ENCODE assay signal across 8 cellular contexts in the genomic region with DNA sequence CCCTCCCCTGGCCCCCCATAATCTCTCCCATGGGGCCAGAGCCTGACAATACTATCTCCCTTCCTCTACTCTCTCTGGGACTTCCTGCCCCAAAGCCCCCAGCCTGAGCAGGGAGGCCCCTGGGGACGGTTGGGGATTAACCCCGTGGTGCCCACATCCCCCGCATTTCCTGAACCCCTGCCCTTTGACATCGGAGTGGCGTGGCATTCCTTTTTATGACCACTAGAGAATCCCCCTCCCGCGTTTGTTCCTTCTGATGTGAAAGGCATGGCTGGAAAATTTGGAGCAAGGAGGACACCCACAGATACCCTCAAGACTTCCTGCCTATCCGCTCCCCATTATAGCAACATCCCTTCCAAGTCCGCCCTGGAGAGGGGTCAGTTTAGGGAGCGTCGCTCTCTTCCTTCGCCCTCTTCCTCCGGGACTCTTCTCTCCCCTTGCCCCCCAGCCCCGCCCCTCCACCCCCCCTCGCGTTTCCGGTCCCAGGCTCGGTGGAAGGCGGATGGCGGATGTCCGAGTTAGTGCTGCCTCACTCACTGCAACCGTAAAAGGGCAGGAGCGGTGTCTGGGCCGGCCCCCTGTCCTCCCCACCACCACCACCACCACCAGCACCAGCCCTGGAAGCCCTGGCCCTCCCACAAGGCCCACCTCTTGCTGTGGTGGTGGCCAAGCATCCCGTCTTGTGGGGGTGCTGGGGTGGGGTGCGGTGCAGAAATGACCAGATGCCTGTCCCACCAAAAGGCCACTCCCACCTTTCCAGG. TPM values are rescaled to one million over a fixed set of nuclear protein-coding genes. Genes with fewer than 3 reads are reported as not detected.
DNase-seq lines count a peak whose midpoint lies in the region; ATAC-seq and FAIRE-seq lines count a peak whose summit lies in the region.

No MANE protein-coding gene starts in this region.

- H3K4me3 ChIP-seq in H7 (ENCODE audit: insufficient read depth, low read depth, low read length), result peak overlapping the region; percentile 90

- H3K36me3 Mint-ChIP-seq in central memory CD8-positive, alpha-beta T cell (ENCODE audit: insufficient read depth), result peaks cover 17% of the 10 kb centered on the region

- no peak for FAIRE-seq in RCC 7860 (lab: Jason Lieb, UNC)

- peaks cover 2% of the 10 kb centered on the region; the same call in 1 of the 2 replicates for H3K36me3 ChIP-seq in H7 (replicated peaks; ENCODE audit: control insufficient read depth, insufficient read depth, low read length)

- no peaks in the 10 kb centered on the region for H3K27me3 Mint-ChIP-seq in central memory CD8-positive, alpha-beta T cell

- H3K4me3 Mint-ChIP-seq in central memory CD8-positive, alpha-beta T cell, result peak overlapping the region; percentile 100

- peaks cover 52% of the 10 kb centered on the region for H3K4me1 Mint-ChIP-seq in central memory CD8-positive, alpha-beta T cell

- H3K27me3 ChIP-seq in H7 (ENCODE audit: control insufficient read depth, insufficient read depth, low read length), result no peaks in the 10 kb centered on the region

- peak overlapping the region; percentile 99 for H3K27ac Mint-ChIP-seq in central memory CD8-positive, alpha-beta T cell (ENCODE audit: low read depth)

- ATAC-seq in central memory CD8-positive, alpha-beta T cell (replicated peaks; ENCODE audit: extremely low read depth, poor library complexity, severe bottlenecking), result no peak
- ATAC-seq in GM18858 (IDR thresholded peaks at IDR 0.05; ENCODE audit: unreplicated experiment) (no peak), HG03571 (IDR thresholded peaks at IDR 0.05; ENCODE audit: unreplicated experiment) (no peak)

- DNase-seq in COLO668 (lab: John Stamatoyannopoulos, UW; ENCODE audit: unreplicated experiment), result peak; percentile 67
- DNase-seq in H7, result peak; percentile 94
- peak; percentile 57 for DNase-seq in RCC 7860 (ENCODE audit: low spot score)
- DNase-seq in central memory CD8-positive, alpha-beta T cell (ENCODE audit: low spot score in 2 of 2), result no peak
- DNase-seq in kidney glomerular epithelial cell (lab: John Stamatoyannopoulos, UW), result peak; percentile 31
- DNase-seq in stimulated activated naive CD4-positive, alpha-beta T cell treated with Interleukin-2 at 50 U/mL for 16 hours (lab: John Stamatoyannopoulos, UW), result peak; percentile 11

- H3K9me3 Mint-ChIP-seq in central memory CD8-positive, alpha-beta T cell, result no peaks in the 10 kb centered on the region

RNA-seq across cellular contexts. Expression of gene VASP, which starts 1.8 kb away (rescaled TPM):
- total RNA-seq in H7 (2014; rRNA removed; shearing (Covaris generic)), result 103 and 130 TPM in 2 replicates

RNA-seq across cellular contexts. Expression of gene PPM1N, which starts 10.9 kb away (rescaled TPM):
- 4.0 and 9.2 TPM in 2 replicates for total RNA-seq in H7 (2014; rRNA removed; shearing (Covaris generic))

RNA-seq across cellular contexts. Expression of gene RTN2, which starts 12.3 kb away (rescaled TPM):
- 16.3 and 17.5 TPM in 2 replicates for total RNA-seq in H7 (2014; rRNA removed; shearing (Covaris generic))

RNA-seq across cellular contexts. Expression of gene FOSB, which starts 41.3 kb away (rescaled TPM):
- total RNA-seq in H7 (2014; rRNA removed; shearing (Covaris generic)), result 1.6 and 10.3 TPM in 2 replicates

Comparison
In these comparisons a context has a peak if more than half of its experiments do, and no peak if none do; other contexts are left out.
1. DNase-seq: peak in COLO668 (single experiment), H7 (single experiment), RCC 7860 (single experiment), kidney glomerular epithelial cell (single experiment) and stimulated activated naive CD4-positive, alpha-beta T cell treated with Interleukin-2 at 50 U/mL for 16 hours (single experiment); none in central memory CD8-positive, alpha-beta T cell (0 of 2).